ENCODE assay signal across 16 cellular contexts in genomic region chr6:121491576-121491975, GRCh38. TPM values are rescaled to one million over a fixed set of nuclear protein-coding genes. Genes with fewer than 3 reads are reported as not detected.
"Had no signal": no experiment of that assay in that cellular context is flagged by ENCODE, and none has a peak within 500 bp of the region (broad histone marks: within the 10 kb centered on the region; RNA-seq: fewer than 3 reads in every experiment).

No MANE protein-coding gene starts in this region.

- H3K36me3 ChIP-seq: cardiac muscle cell, heart left ventricle, pancreas, thyroid gland had no signal

- H3K9me3 ChIP-seq: heart left ventricle, pancreas, thyroid gland had no signal

- H3K4me1 ChIP-seq: heart left ventricle, pancreas had no signal

- H3K36me3 Mint-ChIP-seq: activated naive CD8-positive, alpha-beta T cell treated with anti-CD3 and anti-CD28 coated beads, Interleukin-2, amount 10 ng/mL, durations not matched to agents 7 days and 5 days had no signal

- H3K4me3 ChIP-seq: cardiac muscle cell, heart left ventricle, pancreas, thyroid gland had no signal

- ATAC-seq: activated CD8-positive, alpha-beta T cell treated with anti-CD3 and anti-CD28 coated beads for 36 hours; activated T-cell treated with anti-CD3 and anti-CD28 coated beads, Interleukin-2, amount 50 U/mL, for 72 hours; heart left ventricle; left ventricle myocardium superior; stimulated activated naive CD8-positive, alpha-beta T cell treated with anti-CD3 and anti-CD28 coated beads, Interleukin-15, amount 100 ng/mL, for 72 hours had no signal

- H3K27ac Mint-ChIP-seq: activated CD8-positive, alpha-beta T cell treated with anti-CD3 and anti-CD28 coated beads for 36 hours; activated naive CD8-positive, alpha-beta T cell treated with anti-CD3 and anti-CD28 coated beads, Interleukin-2, amount 10 ng/mL, durations not matched to agents 7 days and 5 days; activated T-cell treated with anti-CD3 and anti-CD28 coated beads, Interleukin-2, amount 50 U/mL, for 72 hours; stimulated activated naive CD8-positive, alpha-beta T cell treated with anti-CD3 and anti-CD28 coated beads, Interleukin-15, amount 100 ng/mL, for 72 hours had no signal

- DNase-seq: activated CD4-positive, alpha-beta T cell treated with anti-CD3 and anti-CD28 coated beads for 1 hour; activated CD8-positive, alpha-beta memory T cell treated with anti-CD3 and anti-CD28 coated beads, Interleukin-2, amount 50 U/mL, for 4 hours; activated CD8-positive, alpha-beta T cell treated with anti-CD3 and anti-CD28 coated beads for 36 hours; activated gamma-delta T cell treated with Interleukin-2 at 50 U/mL for 16 hours; activated naive CD8-positive, alpha-beta T cell treated with anti-CD3 and anti-CD28 coated beads, Interleukin-2, amount 10 ng/mL, durations not matched to agents 7 days and 5 days; activated T-cell treated with anti-CD3 and anti-CD28 coated beads, Interleukin-2, amount 50 U/mL, for 72 hours; heart left ventricle; kidney; left ventricle myocardium superior; mesenchymal stem cell; pancreas; retina; stimulated activated CD4-positive, alpha-beta T cell treated with anti-CD3 and anti-CD28 coated beads, Interleukin-4, amount 100 ng/mL, for 4 hours; stimulated activated naive CD8-positive, alpha-beta T cell treated with anti-CD3 and anti-CD28 coated beads, Interleukin-15, amount 100 ng/mL, for 72 hours; thyroid gland had no signal

- H3K27me3 Mint-ChIP-seq: activated CD8-positive, alpha-beta T cell treated with anti-CD3 and anti-CD28 coated beads for 36 hours; activated naive CD8-positive, alpha-beta T cell treated with anti-CD3 and anti-CD28 coated beads, Interleukin-2, amount 10 ng/mL, durations not matched to agents 7 days and 5 days; stimulated activated naive CD8-positive, alpha-beta T cell treated with anti-CD3 and anti-CD28 coated beads, Interleukin-15, amount 100 ng/mL, for 72 hours had no signal

- H3K27me3 ChIP-seq: cardiac muscle cell, heart left ventricle, pancreas, thyroid gland had no signal

- H3K9me3 Mint-ChIP-seq: activated CD8-positive, alpha-beta T cell treated with anti-CD3 and anti-CD28 coated beads for 36 hours; activated naive CD8-positive, alpha-beta T cell treated with anti-CD3 and anti-CD28 coated beads, Interleukin-2, amount 10 ng/mL, durations not matched to agents 7 days and 5 days; activated T-cell treated with anti-CD3 and anti-CD28 coated beads, Interleukin-2, amount 50 U/mL, for 72 hours; stimulated activated naive CD8-positive, alpha-beta T cell treated with anti-CD3 and anti-CD28 coated beads, Interleukin-15, amount 100 ng/mL, for 72 hours had no signal

- H3K4me1 Mint-ChIP-seq: activated naive CD8-positive, alpha-beta T cell treated with anti-CD3 and anti-CD28 coated beads, Interleukin-2, amount 10 ng/mL, durations not matched to agents 7 days and 5 days; stimulated activated naive CD8-positive, alpha-beta T cell treated with anti-CD3 and anti-CD28 coated beads, Interleukin-15, amount 100 ng/mL, for 72 hours had no signal

- H3K27ac ChIP-seq: cardiac muscle cell, heart left ventricle, pancreas, thyroid gland had no signal

- H3K4me3 Mint-ChIP-seq: activated CD8-positive, alpha-beta T cell treated with anti-CD3 and anti-CD28 coated beads for 36 hours; activated naive CD8-positive, alpha-beta T cell treated with anti-CD3 and anti-CD28 coated beads, Interleukin-2, amount 10 ng/mL, durations not matched to agents 7 days and 5 days; activated T-cell treated with anti-CD3 and anti-CD28 coated beads, Interleukin-2, amount 50 U/mL, for 72 hours; stimulated activated naive CD8-positive, alpha-beta T cell treated with anti-CD3 and anti-CD28 coated beads, Interleukin-15, amount 100 ng/mL, for 72 hours had no signal

RNA-seq across cellular contexts. Expression of gene GJA1, which starts 56.1 kb away (rescaled TPM):
- total RNA-seq: activated naive CD8-positive, alpha-beta T cell treated with anti-CD3 and anti-CD28 coated beads, Interleukin-2, amount 10 ng/mL, durations not matched to agents 7 days and 5 days had no signal
